ENCODE assay signal across 26 cellular contexts in the genomic region with DNA sequence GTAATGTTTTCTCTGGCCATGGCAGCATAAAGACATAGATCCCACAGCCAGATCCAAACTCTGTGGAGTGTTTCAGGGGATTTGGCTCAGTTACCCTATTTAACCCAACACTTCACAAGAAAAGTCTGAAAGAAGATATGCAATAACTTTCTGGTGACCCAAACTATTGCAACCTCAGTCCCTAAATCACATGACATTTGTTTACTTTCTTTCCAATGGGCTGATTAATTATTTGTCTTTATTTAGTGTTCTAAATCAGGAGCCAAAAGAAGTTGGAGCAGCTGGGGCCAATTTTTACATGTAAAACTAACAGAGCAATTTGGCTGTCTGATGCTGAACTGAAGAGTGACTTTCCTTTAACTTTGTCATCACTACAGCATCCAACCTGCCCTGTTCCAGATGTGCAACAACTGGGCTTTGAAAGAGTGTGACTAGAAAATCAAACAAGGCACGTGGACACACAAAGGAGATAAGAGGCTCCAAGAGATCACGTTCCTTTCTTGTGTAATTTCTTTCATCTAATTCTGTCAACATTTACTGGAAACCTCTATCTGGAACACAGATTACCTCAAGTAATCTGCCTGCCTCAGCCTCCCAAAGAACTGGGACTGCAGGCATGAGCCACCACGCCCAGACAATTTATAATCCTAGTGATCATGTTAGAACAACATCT.
DNase-seq lines count a peak whose midpoint lies in the region; ATAC-seq, FAIRE-seq and TF ChIP-seq lines count a peak whose summit lies in the region.
"Had no signal": no experiment of that assay in that cellular context is flagged by ENCODE, and none has a peak within 500 bp of the region (broad histone marks: within the 10 kb centered on the region; RNA-seq: fewer than 3 reads in every experiment).

No MANE protein-coding gene starts in this region.

- H3K4me3 ChIP-seq in AG10803 (ENCODE audit: low read length) (no peak overlapping the region), adipocyte (ENCODE audit: low read length) (no peak overlapping the region), foreskin fibroblast (ENCODE audit: low read depth in 1 of 2, low read length in 2 of 2) (no peak overlapping the region), pancreas (no peak overlapping the region), BE2C (ENCODE audit: low read depth, low read length) (no peak overlapping the region)
- H3K4me3 ChIP-seq: psoas muscle, upper lobe of right lung had no signal

- H3K4me1 ChIP-seq in adipocyte (ENCODE audit: control insufficient read depth, insufficient read depth, low read length): peaks cover 30% of the 10 kb centered on the region
- H3K4me1 ChIP-seq in pancreas: peaks cover 0 to 6% (median 0%) of the 10 kb centered on the region in 3 donors
- peaks cover 26% of the 10 kb centered on the region for H3K4me1 ChIP-seq in BE2C
- H3K4me1 ChIP-seq: psoas muscle had no signal

- H3K36me3 ChIP-seq in adipocyte (ENCODE audit: control insufficient read depth, insufficient read depth, low read length, severe bottlenecking) (no peaks in the 10 kb centered on the region), pancreas (no peaks in the 10 kb centered on the region), BE2C (no peaks in the 10 kb centered on the region; the same call in 1 of the 2 replicates)

- intact Hi-C loops in pancreas (cut with DNase I): no loop called here

- no peak for TF ChIP-seq CTCF in AG10803 (conservative IDR thresholded peaks at IDR 0.05; ENCODE audit: low read length)
- TF ChIP-seq CTCF in foreskin fibroblast (IDR thresholded peaks at IDR 0.05; ENCODE audit: low read depth, low read length): no peak
- TF ChIP-seq CTCF in pancreas (IDR thresholded peaks at IDR 0.05): no peak
- TF ChIP-seq CTCF in BE2C (IDR thresholded peaks at IDR 0.05; ENCODE audit: low read depth, low read length): no peak

- H3K27ac ChIP-seq in pancreas: no peak overlapping the region
- H3K27ac ChIP-seq: C4-2B, psoas muscle, upper lobe of right lung had no signal

- WGBS in pancreas, 2 donors: 31 to 35% methylated on average over 3 of the region's 3 CpGs

- H3K9me3 ChIP-seq in adipocyte (ENCODE audit: control insufficient read depth, low read length) (no peaks in the 10 kb centered on the region), pancreas (no peaks in the 10 kb centered on the region), BE2C (no peaks in the 10 kb centered on the region)
- H3K9me3 ChIP-seq: psoas muscle, upper lobe of right lung had no signal

- DNase-seq in AG10803 (ENCODE audit: low read depth): peak; percentile 64
- DNase-seq in adipocyte (ENCODE audit: low read depth): no peak
- peak; percentile 45 to 67 for DNase-seq in foreskin fibroblast
- no peak for DNase-seq in pancreas
- DNase-seq in BE2C: no peak
- no peak for DNase-seq in NCI-H1105 treated with DMSO at 0.1 percent for 48 hours (lab: John Stamatoyannopoulos, UW)
- no peak for DNase-seq in Kasumi-1 (lab: John Stamatoyannopoulos, UW)
- DNase-seq: activated CD4-positive, alpha-beta T cell treated with anti-CD3 and anti-CD28 coated beads for 1 hour; activated CD8-positive, alpha-beta T cell treated with anti-CD3 and anti-CD28 coated beads for 36 hours; activated effector memory CD4-positive, alpha-beta T cell treated with Interleukin-2 at 50 U/mL for 16 hours; activated naive CD8-positive, alpha-beta T cell treated with anti-CD3 and anti-CD28 coated beads, Interleukin-2, amount 10 ng/mL, durations not matched to agents 7 days and 5 days; Calu3; DND-41; HCEC 1CT; kidney; mammary epithelial cell; NCI-H2171; NCI-H524 treated with DMSO at 0.1 percent for 48 hours; psoas muscle; substantia nigra; T-cell; upper lobe of right lung had no signal

- no peak for FAIRE-seq in pancreas (lab: Jason Lieb, UNC)
- FAIRE-seq: kidney, RCC 7860, TTC549 had no signal

- ATAC-seq in pancreas (peak in 3 of 4 donors; percentile 36 to 55 (median 52)), HG02678 (IDR thresholded peaks at IDR 0.05; ENCODE audit: unreplicated experiment) (no peak)
- ATAC-seq: activated CD8-positive, alpha-beta T cell treated with anti-CD3 and anti-CD28 coated beads for 36 hours; T-cell; upper lobe of right lung had no signal

- H3K27me3 ChIP-seq in adipocyte (replicated peaks; ENCODE audit: control insufficient read depth, insufficient read depth, low read length): no peaks in the 10 kb centered on the region
- no peaks in the 10 kb centered on the region for H3K27me3 ChIP-seq in pancreas
- H3K27me3 ChIP-seq in BE2C: no peaks in the 10 kb centered on the region
- H3K27me3 ChIP-seq: upper lobe of right lung had no signal

- H3K9ac ChIP-seq in adipocyte (ENCODE audit: low read length): peak overlapping the region; percentile 45

Comparison
In these comparisons a context has a peak if more than half of its experiments do, and no peak if none do; other contexts are left out.
1. DNase-seq: peak in AG10803 (single experiment) and foreskin fibroblast (2 of 2); none in adipocyte (single experiment), pancreas (0 of 6), BE2C (single experiment), NCI-H1105 treated with DMSO at 0.1 percent for 48 hours (single experiment) and Kasumi-1 (0 of 2).